Comparison of ENCODE assay signal across 2 cellular contexts in genomic region chr1:32516402-32516801, GRCh38.
A peak's percentile ranks its signal among the peaks of the same experiment; 100 is the strongest.
TF ChIP-seq lines count a peak whose summit lies in the region.

No MANE protein-coding gene starts in this region.

TF ChIP-seq in HEK293, 187 proteins besides CTCF, POLR2A, EP300 and RAD21 (continued from another document):
- TF ChIP-seq ZNF19 (tag by site-specific recombination; IDR thresholded peaks at IDR 0.05; ENCODE audit: low read depth) (no peak), ZNF621 (tag by site-specific recombination; IDR thresholded peaks at IDR 0.05) (no peak), AEBP2 (tag by site-specific recombination; IDR thresholded peaks at IDR 0.05; ENCODE audit: borderline replicate concordance) (no peak), ZNF596 (tag by site-specific recombination; IDR thresholded peaks at IDR 0.05) (no peak), ZNF341 (tag by site-specific recombination; IDR thresholded peaks at IDR 0.05; ENCODE audit: low read depth) (no peak), ZIC2 (tag by site-specific recombination; IDR thresholded peaks at IDR 0.05) (peak; percentile 79), ZNF184 (tag by site-specific recombination; IDR thresholded peaks at IDR 0.05) (no peak), SCRT2 (tag by site-specific recombination; IDR thresholded peaks at IDR 0.05) (0 out of 2 replicates have a peak, but pooled peaks have one; percentile 12), ZNF629 (tag by site-specific recombination; IDR thresholded peaks at IDR 0.05) (no peak)
- TF ChIP-seq, protein P1, sequence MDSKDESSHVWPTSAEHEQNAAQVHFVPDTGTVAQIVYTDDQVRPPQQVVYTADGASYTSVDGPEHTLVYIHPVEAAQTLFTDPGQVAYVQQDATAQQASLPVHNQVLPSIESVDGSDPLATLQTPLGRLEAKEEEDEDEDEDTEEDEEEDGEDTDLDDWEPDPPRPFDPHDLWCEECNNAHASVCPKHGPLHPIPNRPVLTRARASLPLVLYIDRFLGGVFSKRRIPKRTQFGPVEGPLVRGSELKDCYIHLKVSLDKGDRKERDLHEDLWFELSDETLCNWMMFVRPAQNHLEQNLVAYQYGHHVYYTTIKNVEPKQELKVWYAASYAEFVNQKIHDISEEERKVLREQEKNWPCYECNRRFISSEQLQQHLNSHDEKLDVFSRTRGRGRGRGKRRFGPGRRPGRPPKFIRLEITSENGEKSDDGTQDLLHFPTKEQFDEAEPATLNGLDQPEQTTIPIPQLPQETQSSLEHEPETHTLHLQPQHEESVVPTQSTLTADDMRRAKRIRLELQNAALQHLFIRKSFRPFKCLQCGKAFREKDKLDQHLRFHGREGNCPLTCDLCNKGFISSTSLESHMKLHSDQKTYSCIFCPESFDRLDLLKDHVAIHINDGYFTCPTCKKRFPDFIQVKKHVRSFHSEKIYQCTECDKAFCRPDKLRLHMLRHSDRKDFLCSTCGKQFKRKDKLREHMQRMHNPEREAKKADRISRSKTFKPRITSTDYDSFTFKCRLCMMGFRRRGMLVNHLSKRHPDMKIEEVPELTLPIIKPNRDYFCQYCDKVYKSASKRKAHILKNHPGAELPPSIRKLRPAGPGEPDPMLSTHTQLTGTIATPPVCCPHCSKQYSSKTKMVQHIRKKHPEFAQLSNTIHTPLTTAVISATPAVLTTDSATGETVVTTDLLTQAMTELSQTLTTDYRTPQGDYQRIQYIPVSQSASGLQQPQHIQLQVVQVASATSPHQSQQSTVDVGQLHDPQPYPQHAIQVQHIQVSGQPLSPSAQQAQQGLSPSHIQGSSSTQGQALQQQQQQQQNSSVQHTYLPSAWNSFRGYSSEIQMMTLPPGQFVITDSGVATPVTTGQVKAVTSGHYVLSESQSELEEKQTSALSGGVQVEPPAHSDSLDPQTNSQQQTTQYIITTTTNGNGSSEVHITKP (tag by site-specific recombination; IDR thresholded peaks at IDR 0.05) = 0 out of 2 replicates have a peak, but pooled peaks have one; percentile 1
TF ChIP-seq in HEK293: peak in this region for 3.

TF ChIP-seq in K562, 482 proteins besides CTCF, POLR2A, EP300 and RAD21 (continued from another document):
- no peak for TF ChIP-seq NFE2L1 (tag; IDR thresholded peaks at IDR 0.05; ENCODE audit: borderline replicate concordance, low read depth)
